In the genomic region with DNA sequence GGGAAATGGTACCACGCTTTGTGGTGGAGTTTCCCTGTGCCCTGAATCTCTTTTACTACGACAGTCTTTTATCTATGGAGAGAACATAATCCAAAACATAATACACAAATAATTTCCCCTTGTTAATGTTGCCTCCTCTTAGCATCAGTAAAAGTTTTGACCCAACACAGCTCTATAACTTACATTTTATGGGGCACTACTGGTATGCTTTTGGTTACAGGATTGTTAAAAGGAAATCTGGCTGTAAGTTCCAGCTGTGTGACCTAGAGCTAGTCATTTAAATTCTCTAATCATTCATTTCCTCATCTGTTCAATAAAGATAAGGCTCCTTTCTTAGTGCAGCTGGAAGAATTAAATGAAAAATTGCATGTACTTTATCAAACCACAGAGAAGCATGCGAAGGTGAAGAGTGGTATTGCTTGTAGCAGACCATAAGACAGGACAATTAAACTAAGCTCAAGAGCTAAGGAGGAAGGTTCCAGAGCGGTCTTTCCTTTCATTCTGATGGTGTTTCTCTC, we compare ENCODE assay signal across 23 cellular contexts. TPM values are rescaled to one million over a fixed set of nuclear protein-coding genes. Genes with fewer than 3 reads are reported as not detected.
"Had no signal": no experiment of that assay in that cellular context is flagged by ENCODE, and none has a peak within 500 bp of the region (broad histone marks: within the 10 kb centered on the region; RNA-seq: fewer than 3 reads in every experiment).

No MANE protein-coding gene starts in this region.

- H3K27ac ChIP-seq: upper lobe of left lung had no signal

- H3K36me3 ChIP-seq: upper lobe of left lung had no signal

- DNase-seq: activated CD4-positive, alpha-beta T cell treated with anti-CD3 and anti-CD28 coated beads, Interleukin-2, amount 10 ng/mL, durations not matched to agents 7 days and 5 days; activated CD8-positive, alpha-beta memory T cell treated with anti-CD3 and anti-CD28 coated beads, Interleukin-2, amount 10 ng/mL, durations not matched to agents 7 days and 5 days; activated CD8-positive, alpha-beta T cell treated with anti-CD3 and anti-CD28 coated beads for 36 hours; activated gamma-delta T cell; aorta; effector CD4-positive, alpha-beta T cell; head of caudate nucleus; retina; stimulated activated CD4-positive, alpha-beta T cell treated with anti-CD3 and anti-CD28 coated beads, Interleukin-4, amount 100 ng/mL, for 24 hours; stimulated activated naive CD8-positive, alpha-beta T cell treated with anti-CD3 and anti-CD28 coated beads, Interleukin-15, Interleukin-2, amounts not matched to agents 100 U/mL and 50 U/mL, for 24 hours; T-helper 1 cell had no signal

- FAIRE-seq: endometrium, frontal cortex, islet of Langerhans had no signal

- ATAC-seq: activated CD4-positive, CD25-positive, alpha-beta regulatory T cell treated with anti-CD3 and anti-CD28 coated beads, Interleukin-2, amount 50 U/mL, for 24 hours; activated CD8-positive, alpha-beta memory T cell treated with anti-CD3 and anti-CD28 coated beads, Interleukin-2, amount 10 ng/mL, durations not matched to agents 7 days and 5 days; activated CD8-positive, alpha-beta T cell treated with anti-CD3 and anti-CD28 coated beads for 36 hours; natural killer cell treated with Interleukin-12 subunit alpha and Interleukin-12 subunit beta and Interleukin-15 and Interleukin-18, amount 100 ng/mL, for 72 hours; stimulated activated naive CD8-positive, alpha-beta T cell treated with anti-CD3 and anti-CD28 coated beads, Interleukin-15, Interleukin-2, amounts not matched to agents 100 U/mL and 50 U/mL, for 24 hours had no signal

- H3K4me3 ChIP-seq: upper lobe of left lung had no signal

- H3K9me3 ChIP-seq: upper lobe of left lung had no signal

- H3K4me1 ChIP-seq: upper lobe of left lung had no signal

- H3K27me3 ChIP-seq: upper lobe of left lung had no signal

RNA-seq across cellular contexts. Expression of a gene that starts 4.6 kb away (rescaled TPM):
- total RNA-seq: activated CD4-positive, alpha-beta T cell treated with anti-CD3 and anti-CD28 coated beads, Interleukin-2, amount 10 ng/mL, durations not matched to agents 7 days and 5 days; activated CD8-positive, alpha-beta memory T cell treated with anti-CD3 and anti-CD28 coated beads, Interleukin-2, amount 10 ng/mL, durations not matched to agents 7 days and 5 days; activated CD8-positive, alpha-beta T cell treated with anti-CD3 and anti-CD28 coated beads for 36 hours; aorta; cardiac septum; chondrocyte; frontal cortex; natural killer cell treated with Interleukin-12 subunit alpha and Interleukin-12 subunit beta and Interleukin-15 and Interleukin-18, amount 100 ng/mL, for 72 hours; osteocyte; progenitor cell of endocrine pancreas; subcutaneous adipose tissue; upper lobe of left lung had no signal
- polyA plus RNA-seq: aorta, esophagus had no signal

RNA-seq across cellular contexts. Expression of a gene that starts 51.8 kb away (rescaled TPM):
- total RNA-seq: activated CD8-positive, alpha-beta T cell treated with anti-CD3 and anti-CD28 coated beads for 36 hours; aorta; cardiac septum; chondrocyte; frontal cortex; natural killer cell treated with Interleukin-12 subunit alpha and Interleukin-12 subunit beta and Interleukin-15 and Interleukin-18, amount 100 ng/mL, for 72 hours; osteocyte; subcutaneous adipose tissue had no signal
- polyA plus RNA-seq: aorta, esophagus had no signal
